16 cellular contexts compared by ENCODE assay signal in genomic region chr22:37254867-37255233, GRCh38. TPM values are rescaled to one million over a fixed set of nuclear protein-coding genes. Genes with fewer than 3 reads are reported as not detected.
DNase-seq lines count a peak whose midpoint lies in the region; ATAC-seq and TF ChIP-seq lines count a peak whose summit lies in the region.
"Had no signal": no experiment of that assay in that cellular context is flagged by ENCODE, and none has a peak within 500 bp of the region (broad histone marks: within the 10 kb centered on the region; RNA-seq: fewer than 3 reads in every experiment).

No MANE protein-coding gene starts in this region.

- CTCF ChIA-PET in SK-N-SH (lab: Yijun Ruan, JAX): interaction anchor here (1.2 kb wide), 1 partner anchor 9 kb away, joined by 3 read pairs; no protein-coding TSS in a partner anchor

- no peaks in the 10 kb centered on the region for H3K9me3 ChIP-seq in SK-N-SH
- H3K9me3 ChIP-seq in body of pancreas: no peaks in the 10 kb centered on the region

- no peak overlapping the region for H3K4me3 ChIP-seq in SK-N-SH (ENCODE audit: low read depth in 2 of 2, low read length in 1 of 2)
- H3K4me3 ChIP-seq in body of pancreas: no peak overlapping the region

- TF ChIP-seq RAD21 in SK-N-SH (IDR thresholded peaks at IDR 0.05; ENCODE audit: low read length): no peak

- no peak for TF ChIP-seq POLR2A in body of pancreas (IDR thresholded peaks at IDR 0.05)

- POLR2A ChIA-PET in SK-N-SH (lab: Yijun Ruan, JAX): no interaction called here

- DNase-seq in activated naive CD4-positive, alpha-beta T cell (lab: John Stamatoyannopoulos, UW): no peak
- no peak for DNase-seq in SK-N-SH
- DNase-seq in dermis blood vessel endothelial cell: peak; percentile 91
- DNase-seq in renal cortical epithelial cell (ENCODE audit: low read depth): peak; percentile 19
- DNase-seq in body of pancreas: no peak
- no peak for DNase-seq in KG1 (lab: John Stamatoyannopoulos, UW)
- DNase-seq: CD8-positive, alpha-beta T cell; NCI-H2029 treated with DMSO at 0.1 percent for 48 hours; nucleus accumbens; stimulated activated CD4-positive, alpha-beta T cell treated with anti-CD3 and anti-CD28 coated beads, Interleukin-4, amount 100 ng/mL, for 4 hours had no signal

- H3K27me3 ChIP-seq in SK-N-SH (ENCODE audit: insufficient read depth): no peaks in the 10 kb centered on the region
- H3K27me3 ChIP-seq in body of pancreas: no peaks in the 10 kb centered on the region

- peak overlapping the region; percentile 45 for H3K4me3 Mint-ChIP-seq in activated naive CD4-positive, alpha-beta T cell treated with anti-CD3 and anti-CD28 coated beads, Interleukin-2, amount 50 U/mL, for 24 hours
- H3K4me3 Mint-ChIP-seq: CD8-positive, alpha-beta T cell had no signal

- no peaks in the 10 kb centered on the region for H3K9me2 ChIP-seq in SK-N-SH

- H4K20me1 ChIP-seq in SK-N-SH (ENCODE audit: insufficient read depth): no peaks in the 10 kb centered on the region

- H3K27ac ChIP-seq in SK-N-SH (ENCODE audit: low read depth in 2 of 2, low read length in 1 of 2) (peak overlapping the region in 1 of 2 experiments; percentile 64; a peak in 2 of 4 replicates), body of pancreas (no peak overlapping the region)

- H3K27me3 Mint-ChIP-seq in activated naive CD4-positive, alpha-beta T cell treated with anti-CD3 and anti-CD28 coated beads, Interleukin-2, amount 50 U/mL, for 24 hours: no peaks in the 10 kb centered on the region

- peaks cover 30% of the 10 kb centered on the region for H3K4me1 Mint-ChIP-seq in activated naive CD4-positive, alpha-beta T cell treated with anti-CD3 and anti-CD28 coated beads, Interleukin-2, amount 50 U/mL, for 24 hours

- ATAC-seq in GM19455 (IDR thresholded peaks at IDR 0.05; ENCODE audit: unreplicated experiment) (no peak), body of pancreas (no peak)
- ATAC-seq: CD8-positive, alpha-beta T cell had no signal

- no peaks in the 10 kb centered on the region for H3K79me2 ChIP-seq in SK-N-SH (ENCODE audit: insufficient read depth)

- TF ChIP-seq CTCF in SK-N-SH (IDR thresholded peaks at IDR 0.05) (no peak), body of pancreas (IDR thresholded peaks at IDR 0.05) (no peak)

- peak overlapping the region; percentile 45; the same call in 1 of the 2 replicates for H3K4me2 ChIP-seq in SK-N-SH

- intact Hi-C loops in body of pancreas (cut with DNase I): no loop called here

- TF ChIP-seq EP300 in SK-N-SH (IDR thresholded peaks at IDR 0.05; ENCODE audit: borderline replicate concordance in 1 of 2, low read depth in 1 of 2, low read length in 1 of 2): no peak

- H3K36me3 Mint-ChIP-seq in activated naive CD4-positive, alpha-beta T cell treated with anti-CD3 and anti-CD28 coated beads, Interleukin-2, amount 50 U/mL, for 24 hours: no peaks in the 10 kb centered on the region
- H3K36me3 Mint-ChIP-seq: CD8-positive, alpha-beta T cell had no signal

- H2AFZ ChIP-seq in SK-N-SH (ENCODE audit: low read depth): peak overlapping the region; percentile 50; the same call in 1 of the 2 replicates

- peaks cover 19% of the 10 kb centered on the region for H3F3A ChIP-seq in SK-N-SH (replicated peaks; ENCODE audit: insufficient read depth)

- H3K9me3 Mint-ChIP-seq in activated naive CD4-positive, alpha-beta T cell treated with anti-CD3 and anti-CD28 coated beads, Interleukin-2, amount 50 U/mL, for 24 hours: no peaks in the 10 kb centered on the region
- H3K9me3 Mint-ChIP-seq: CD8-positive, alpha-beta T cell had no signal

- peaks cover 4 to 21% of the 10 kb centered on the region in 2 experiments for H3K4me1 ChIP-seq in SK-N-SH (ENCODE audit: control insufficient read depth in 1 of 2, insufficient read depth in 2 of 2, low read depth in 1 of 2, low read length in 1 of 2)
- peaks cover 4% of the 10 kb centered on the region for H3K4me1 ChIP-seq in body of pancreas

- H3K36me3 ChIP-seq in SK-N-SH (replicated peaks in 1 of 2; ENCODE audit: control insufficient read depth in 1 of 2, insufficient read depth in 2 of 2, low read length in 1 of 2) (no peaks in the 10 kb centered on the region), body of pancreas (replicated peaks in 1 of 2; ENCODE audit: insufficient read depth in 1 of 2, low read depth in 2 of 2) (no peaks in the 10 kb centered on the region)

- H3K9ac ChIP-seq in SK-N-SH: no peak overlapping the region

- WGBS in SK-N-SH (ENCODE audit: low lambda C conversion rate): 36% methylated on average over 5 of the region's 5 CpGs
- 46 to 60% methylated on average over 5 of the region's 5 CpGs for WGBS in body of pancreas, 2 donors

- peak overlapping the region; percentile 92 for H3K27ac Mint-ChIP-seq in activated naive CD4-positive, alpha-beta T cell treated with anti-CD3 and anti-CD28 coated beads, Interleukin-2, amount 50 U/mL, for 24 hours
- H3K27ac Mint-ChIP-seq: CD8-positive, alpha-beta T cell had no signal

TF ChIP-seq in SK-N-SH, 30 proteins besides CTCF, POLR2A, EP300 and RAD21:
- no peak for TF ChIP-seq FOSL2 (IDR thresholded peaks at IDR 0.05; ENCODE audit: borderline replicate concordance, low read depth)
- no peak for TF ChIP-seq GATA2 (CRISPR knock-in tag; IDR thresholded peaks at IDR 0.05)
- no peak for TF ChIP-seq RFX5 (IDR thresholded peaks at IDR 0.05; ENCODE audit: low read length)

RNA-seq across cellular contexts. Expression of gene RAC2, which starts 10.8 kb away (rescaled TPM):
- polyA plus RNA-seq in SK-N-SH (2012; rRNA removed): 22.6 and 29.9 TPM in 2 replicates
- polyA plus RNA-seq in SK-N-SH (2012; cell fraction: cytosol; rRNA removed): 14.6 and 19.9 TPM in 2 replicates
- polyA plus RNA-seq in SK-N-SH (2012; cell fraction: nucleus; rRNA removed): 20.3 and 21.2 TPM in 2 replicates
- total RNA-seq in dermis blood vessel endothelial cell (11.2 and 32.4 TPM in 2 replicates), renal cortical epithelial cell (3.5 and 13.7 TPM in 2 replicates), body of pancreas (1 to 10 TPM; 4.3 to 4.9 TPM)

RNA-seq across cellular contexts. Expression of gene CYTH4, which starts 27.5 kb away (rescaled TPM):
- 0.03 and 0.07 TPM in 2 replicates for polyA plus RNA-seq in SK-N-SH (2012; rRNA removed)
- polyA plus RNA-seq in SK-N-SH (2012; cell fraction: cytosol; rRNA removed): 0.01 and 0.04 TPM in 2 replicates
- polyA plus RNA-seq in SK-N-SH (2012; cell fraction: nucleus; rRNA removed): 0.08 and 0.13 TPM in 2 replicates
- under 0.01 TPM in 1 of 2 replicates, not detected in the other for total RNA-seq in dermis blood vessel endothelial cell
- not detected in 2 replicates for total RNA-seq in renal cortical epithelial cell
- 1 to 10 TPM; 2.3 to 7.9 TPM for total RNA-seq in body of pancreas
- total RNA-seq: epithelial cell of proximal tubule, HT-29, kidney epithelial cell had no signal

RNA-seq across cellular contexts. Expression of gene SSTR3, which starts 42.6 kb away (rescaled TPM):
- 0.02 TPM in 1 of 2 replicates, not detected in the other for polyA plus RNA-seq in SK-N-SH (2012; rRNA removed)
- polyA plus RNA-seq in SK-N-SH (2012; cell fraction: cytosol; rRNA removed): 0.03 TPM in 2 replicates
- 0.01 and 0.04 TPM in 2 replicates for polyA plus RNA-seq in SK-N-SH (2012; cell fraction: nucleus; rRNA removed)
- not detected in 2 replicates for total RNA-seq in dermis blood vessel endothelial cell
- total RNA-seq in renal cortical epithelial cell: 0.05 TPM in 1 of 2 replicates, not detected in the other
- total RNA-seq in body of pancreas: 1 to 10 TPM; 1.3 to 4.2 TPM
- total RNA-seq: epithelial cell of proximal tubule, HT-29, kidney epithelial cell, ureter had no signal

Comparison
In these comparisons a context has a peak if more than half of its experiments do, and no peak if none do; other contexts are left out.
1. DNase-seq: peak in dermis blood vessel endothelial cell (single experiment) and renal cortical epithelial cell (single experiment); none in activated naive CD4-positive, alpha-beta T cell (0 of 4), SK-N-SH (single experiment), body of pancreas (0 of 4) and KG1 (single experiment).